25 cellular contexts compared by ENCODE assay signal in the genomic region with DNA sequence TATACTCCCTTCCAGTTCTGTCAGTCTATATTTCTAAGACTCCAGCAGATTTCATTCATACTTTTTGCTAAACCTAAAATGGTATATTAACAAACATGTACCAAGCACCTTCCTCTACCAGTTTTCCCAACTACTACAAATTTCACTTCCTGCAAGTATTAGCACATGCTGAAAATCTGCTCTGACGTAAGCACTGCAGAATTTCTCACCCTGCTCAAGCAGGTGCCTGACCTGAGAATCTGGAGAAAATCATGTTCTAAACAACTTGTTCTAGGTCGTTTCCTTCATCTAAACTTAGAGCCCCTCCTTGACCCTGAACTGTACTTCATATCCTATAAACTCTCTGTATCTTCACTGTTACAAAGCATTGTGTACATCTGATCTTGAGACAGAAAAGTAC.
"Had no signal": no experiment of that assay in that cellular context is flagged by ENCODE, and none has a peak within 500 bp of the region (broad histone marks: within the 10 kb centered on the region; RNA-seq: fewer than 3 reads in every experiment).

No MANE protein-coding gene starts in this region.

- H3K4me1 ChIP-seq: Peyer's patch, SJCRH30 had no signal

- H2AFZ ChIP-seq: PC-9 had no signal

- H3K27ac ChIP-seq: PC-9, Peyer's patch, SJCRH30 had no signal

- H3K9me3 ChIP-seq: MG63, Peyer's patch, SJCRH30 had no signal

- H3K4me3 ChIP-seq: MG63, PC-9, Peyer's patch, SJCRH30 had no signal

- ATAC-seq: Right ventricle myocardium inferior, SK-N-SH treated with all-trans-retinoic acid at 6 μM for 48 hours had no signal

- H3K4me2 ChIP-seq: PC-9 had no signal

- H3K36me3 ChIP-seq: MG63, Peyer's patch, SJCRH30 had no signal

- H3K27me3 ChIP-seq: MG63, Peyer's patch, SJCRH30 had no signal

- DNase-seq: IMR-90; Karpas-422; KG1; MG63; NCI-H1092; NCI-H1436; NCI-H187; NCI-H2029; NCI-H2081 treated with DMSO at 0.1 percent for 48 hours; NCI-H2171; NCI-H226; NCI-H446; NCI-H510A; NCI-H524 treated with DMSO at 0.1 percent for 48 hours; NCI-H69; NCI-H774; NK-92 treated with Interleukin-12 subunit alpha and Interleukin-12 subunit beta, amount 100 ng/mL, for 24 hours; OCI-M1; PC-9; Peyer's patch; SHP77 treated with DMSO at 0.1 percent for 48 hours; SJCRH30; SW 1271 had no signal
